Comparison of ENCODE assay signal across 8 cellular contexts in the genomic region with DNA sequence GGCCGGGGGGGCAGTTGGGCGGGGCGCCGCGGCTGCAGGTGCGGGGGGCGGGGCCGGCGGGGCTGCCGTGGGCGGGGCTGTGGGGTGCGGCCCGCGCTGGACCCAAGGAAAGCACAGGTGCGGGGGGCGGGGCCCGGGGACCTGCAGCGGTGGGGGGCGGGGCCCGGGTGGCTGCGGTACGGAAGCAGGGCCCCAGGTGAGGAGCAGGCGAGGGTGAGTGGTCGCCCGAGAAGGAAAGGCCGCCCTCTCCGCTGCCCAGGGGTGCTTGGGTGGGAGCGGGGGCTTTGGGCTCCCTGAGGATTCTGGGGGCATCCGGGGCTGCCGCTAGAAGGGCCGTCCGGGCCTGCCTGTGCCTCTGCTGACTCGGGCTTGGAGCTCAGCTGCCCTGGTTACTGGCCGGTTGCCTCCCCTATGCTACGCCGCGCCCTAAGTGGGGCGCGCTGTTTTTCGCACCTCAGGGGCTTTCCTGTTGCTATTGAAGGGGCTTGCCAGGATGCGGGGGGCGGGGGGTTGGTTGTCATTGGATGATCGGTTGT. TPM values are rescaled to one million over a fixed set of nuclear protein-coding genes. Genes with fewer than 3 reads are reported as not detected.
DNase-seq lines count a peak whose midpoint lies in the region; ATAC-seq, FAIRE-seq and TF ChIP-seq lines count a peak whose summit lies in the region.

No MANE protein-coding gene starts in this region.

- CTCF ChIA-PET in CD4-positive, alpha-beta T cell (lab: Charles Lee) = no interaction called here
- CTCF ChIA-PET in RWPE1 (lab: Yijun Ruan, JAX) = interaction anchor here (0.7 to 0.9 kb wide), 2 partner anchors 25 to 212 kb away, joined by 3 read pairs; no protein-coding TSS in a partner anchor
- CTCF ChIA-PET in HepG2 (lab: Yijun Ruan, JAX; ENCODE audit: low intra/inter-chr PET ratio, low total read pairs) = no interaction called here

- intact Hi-C loops in CD4-positive, alpha-beta T cell (cut with DNase I, micrococcal nuclease) = loop anchor here in 1 of 2 experiments (2.0 to 10.0 kb wide), 4 partner anchors 55 to 509 kb away; partner anchors contain the start of genes ZBTB34, ZBTB43 and ZNF79
- intact Hi-C loops in HepG2 (cut with micrococcal nuclease; ENCODE audit: unreplicated experiment) = no loop called here

- no peak overlapping the region for H2AFZ ChIP-seq in HepG2 (ENCODE audit: low read length)

- DNase-seq in CD4-positive, alpha-beta T cell = peak in 8 of 10 experiments; percentile 18 to 49 (median 36)
- DNase-seq in RWPE1 (ENCODE audit: low spot score) (peak; percentile 93), HepG2 (ENCODE audit: low spot score) (no peak), KBM-7 (no peak)
- peak in 1 of 2 donors; percentile 9 for DNase-seq in central memory CD8-positive, alpha-beta T cell (ENCODE audit: low spot score in 2 of 2)
- peak; percentile 9 for DNase-seq in stimulated activated naive CD8-positive, alpha-beta T cell treated with anti-CD3 and anti-CD28 coated beads, Interleukin-15, Interleukin-2, amounts not matched to agents 100 U/mL and 50 U/mL, for 24 hours

- no peak overlapping the region for H3K27ac ChIP-seq in CD4-positive, alpha-beta T cell (ENCODE audit: low read depth, low read length)
- H3K27ac ChIP-seq in RWPE1 (no peak overlapping the region), HepG2 (ENCODE audit: extremely low read length, insufficient read depth, low read length) (no peak overlapping the region)

- peaks cover 7% of the 10 kb centered on the region for H3K4me1 Mint-ChIP-seq in CD4-positive, alpha-beta T cell (ENCODE audit: low read depth)
- H3K4me1 Mint-ChIP-seq in central memory CD8-positive, alpha-beta T cell = peaks cover 8% of the 10 kb centered on the region

- H3K4me3 ChIP-seq in HepG2 (replicated peaks in 1 of 3; ENCODE audit: insufficient read depth in 1 of 3, low read depth in 2 of 3, low read length in 3 of 3) = peak overlapping the region; percentile 63 to 83 (median 69)

- POLR2A ChIA-PET in CD4-positive, alpha-beta T cell (lab: Charles Lee) = interaction anchor here (1.4 kb wide), 1 partner anchor 55 kb away, joined by 6 read pairs; the partner anchor contains the start of gene ZBTB34
- POLR2A ChIA-PET in RWPE1 (lab: Yijun Ruan, JAX; ENCODE audit: low non-redundant PET) = no interaction called here
- POLR2A ChIA-PET in HepG2 (lab: Yijun Ruan, JAX) = interaction anchor here (1.5 kb wide), 1 partner anchor 110 kb away, joined by 5 read pairs; the partner anchor contains the start of gene ZBTB43

- H4K20me1 ChIP-seq in HepG2 (ENCODE audit: insufficient read depth, low read length) = no peaks in the 10 kb centered on the region

- no peak overlapping the region for H3K27ac Mint-ChIP-seq in CD4-positive, alpha-beta T cell
- no peak overlapping the region for H3K27ac Mint-ChIP-seq in central memory CD8-positive, alpha-beta T cell (ENCODE audit: low read depth)

- peaks cover 49% of the 10 kb centered on the region for H3K4me1 ChIP-seq in HepG2 (ENCODE audit: insufficient read depth, low read length)

- peak overlapping the region; percentile 86 for H3K4me3 Mint-ChIP-seq in CD4-positive, alpha-beta T cell
- H3K4me3 Mint-ChIP-seq in central memory CD8-positive, alpha-beta T cell = peak overlapping the region; percentile 71

- no peaks in the 10 kb centered on the region for H3K79me2 ChIP-seq in HepG2 (ENCODE audit: insufficient read depth, low read length)

- no peaks in the 10 kb centered on the region for H3K27me3 ChIP-seq in CD4-positive, alpha-beta T cell (ENCODE audit: control insufficient read depth, insufficient read depth, low read length)
- 0 out of 5 replicates have a peak, but pooled peaks cover 0 to 6% of the 10 kb centered on the region in 2 experiments for H3K27me3 ChIP-seq in HepG2 (ENCODE audit: control insufficient read depth in 1 of 2, insufficient read depth in 2 of 2, low read length in 2 of 2)

- peak overlapping the region; percentile 30; the same call in 1 of the 2 replicates for H3K9ac ChIP-seq in HepG2 (ENCODE audit: insufficient read depth, low read depth, low read length)

- TF ChIP-seq RAD21 in HepG2 (CRISPR knock-in tag; IDR thresholded peaks at IDR 0.05) = no peak

- in situ Hi-C loops in HepG2 (cut with HindIII; ENCODE audit: extremely low pct_ligation_motif_present, low pct_unique_long_range_greater_than_20kb) = no loop called here
- in situ Hi-C loops in KBM-7 (cut with MboI; ENCODE audit: low pct_unique_long_range_greater_than_20kb, low sequenced_read_pairs) = no loop called here

- H3K9me3 Mint-ChIP-seq in CD4-positive, alpha-beta T cell = no peaks in the 10 kb centered on the region
- peaks cover 6% of the 10 kb centered on the region for H3K9me3 Mint-ChIP-seq in central memory CD8-positive, alpha-beta T cell

- peak; percentile 27 for ATAC-seq in CD4-positive, alpha-beta T cell (ENCODE audit: poor library complexity)
- peak; percentile 7 for ATAC-seq in HG02588 (IDR thresholded peaks at IDR 0.05; ENCODE audit: unreplicated experiment)
- peak; percentile 3 for ATAC-seq in central memory CD8-positive, alpha-beta T cell (replicated peaks; ENCODE audit: extremely low read depth, poor library complexity, severe bottlenecking)
- peak; percentile 6; the same call in 1 of the 3 replicates for ATAC-seq in HepG2
- no peak for ATAC-seq in stimulated activated naive CD8-positive, alpha-beta T cell treated with anti-CD3 and anti-CD28 coated beads, Interleukin-15, Interleukin-2, amounts not matched to agents 100 U/mL and 50 U/mL, for 24 hours
- ATAC-seq in GM19328 (IDR thresholded peaks at IDR 0.05; ENCODE audit: unreplicated experiment) = no peak

- TF ChIP-seq EP300 in HepG2 (IDR thresholded peaks at IDR 0.05; ENCODE audit: low read depth in 2 of 2, low read length in 2 of 2) = no peak
- no peak for TF ChIP-seq EP300 in HepG2 (CRISPR knock-in tag; IDR thresholded peaks at IDR 0.05; ENCODE audit: borderline replicate concordance)

- 28% methylated on average over 17 of the region's 43 CpGs for WGBS in HepG2 (ENCODE audit: low lambda C conversion rate)

- TF ChIP-seq POLR2A in HepG2 (IDR thresholded peaks at IDR 0.05; ENCODE audit: insufficient read depth in 1 of 2, low read depth in 2 of 2, low read length in 2 of 2) = no peak

- peak overlapping the region; percentile 93 for H3K4me2 ChIP-seq in HepG2 (ENCODE audit: low read depth, low read length)

- H3K27me3 Mint-ChIP-seq in CD4-positive, alpha-beta T cell = no peaks in the 10 kb centered on the region
- peaks cover 20% of the 10 kb centered on the region for H3K27me3 Mint-ChIP-seq in central memory CD8-positive, alpha-beta T cell

- H3K36me3 ChIP-seq in HepG2 (replicated peaks in 1 of 2; ENCODE audit: control insufficient read depth in 1 of 2, insufficient read depth in 2 of 2, low read length in 2 of 2) = no peaks in the 10 kb centered on the region

- no peaks in the 10 kb centered on the region for H3K9me3 ChIP-seq in CD4-positive, alpha-beta T cell (ENCODE audit: control insufficient read depth, low read length)
- H3K9me3 ChIP-seq in HepG2 (ENCODE audit: low read length) = no peaks in the 10 kb centered on the region

- BruUV-seq in HepG2 (replicated peaks; lab: Mats Ljungman, UMichigan) = no TSS peak

- no peaks in the 10 kb centered on the region for H3K36me3 Mint-ChIP-seq in CD4-positive, alpha-beta T cell (ENCODE audit: low read depth)
- peaks cover 3% of the 10 kb centered on the region for H3K36me3 Mint-ChIP-seq in central memory CD8-positive, alpha-beta T cell (ENCODE audit: insufficient read depth)

- no peak for FAIRE-seq in HepG2 (lab: Jason Lieb, UNC)

- no peak for TF ChIP-seq CTCF in CD4-positive, alpha-beta T cell (IDR thresholded peaks at IDR 0.05)
- TF ChIP-seq CTCF in RWPE1 (conservative IDR thresholded peaks at IDR 0.05; ENCODE audit: low read depth) = no peak
- TF ChIP-seq CTCF in HepG2 (CRISPR knock-in tag; IDR thresholded peaks at IDR 0.05) = no peak

RNA-seq across cellular contexts. Expression of gene RALGPS1, which starts 0.8 kb away (rescaled TPM):
- total RNA-seq in CD4-positive, alpha-beta T cell = 1 to 10 TPM; 5.8 to 6.3 TPM
- 2.2 and 3.7 TPM in 2 replicates for total RNA-seq in HepG2 (2016; rRNA removed; fragmentation: Illumina TruSeq; extraction: Trizol)
- total RNA-seq in HepG2 (2016; cell fraction: cytosol; rRNA removed; fragmentation: Illumina TruSeq; extraction: Trizol; ENCODE audit: low read depth) = 2.5 and 3.0 TPM in 2 replicates
- total RNA-seq in HepG2 (2016; cell fraction: insoluble cytoplasmic fraction; rRNA removed; fragmentation: Illumina TruSeq; extraction: Trizol) = 3.1 and 4.0 TPM in 2 replicates
- 4.9 and 5.0 TPM in 2 replicates for total RNA-seq in HepG2 (2016; cell fraction: membrane; rRNA removed; fragmentation: Illumina TruSeq; extraction: Trizol)
- 7.5 and 9.4 TPM in 2 replicates for total RNA-seq in HepG2 (2016; cell fraction: nucleus; rRNA removed; fragmentation: Illumina TruSeq; extraction: Trizol)
- 6.5 and 9.5 TPM in 2 replicates for polyA plus RNA-seq in HepG2 (2011; rRNA removed)
- 3.0 and 5.8 TPM in 2 replicates for polyA plus RNA-seq in HepG2 (2011; cell fraction: cytosol; rRNA removed)
- polyA plus RNA-seq in HepG2 (2011; cell fraction: nucleus; rRNA removed) = 26.3 and 34.5 TPM in 2 replicates
- polyA plus RNA-seq in HepG2 (2012) = 11.9 and 13.3 TPM in 2 replicates
- polyA plus RNA-seq in HepG2 (2016; cell fraction: cytosol; fragmentation: Illumina TruSeq; extraction: Trizol; ENCODE audit: low read depth) = 2.9 and 3.7 TPM in 2 replicates
- polyA plus RNA-seq in HepG2 (2016; cell fraction: insoluble cytoplasmic fraction; fragmentation: Illumina TruSeq; extraction: Trizol; ENCODE audit: low read depth) = 2.8 and 3.2 TPM in 2 replicates
- polyA plus RNA-seq in HepG2 (2016; cell fraction: membrane; fragmentation: Illumina TruSeq; extraction: Trizol; ENCODE audit: low read depth) = 3.1 and 4.4 TPM in 2 replicates
- 6.9 and 11.6 TPM in 2 replicates for polyA plus RNA-seq in HepG2 (2016; cell fraction: nucleus; fragmentation: Illumina TruSeq; extraction: Trizol; ENCODE audit: insufficient read depth, low read depth)
- 7.3 and 9.6 TPM in 2 replicates for polyA minus RNA-seq in HepG2 (2011; rRNA and poly(A)+ RNA removed; ENCODE audit: low replicate concordance)
- polyA minus RNA-seq in HepG2 (2011; cell fraction: cytosol; rRNA and poly(A)+ RNA removed) = 2.6 and 3.3 TPM in 2 replicates
- polyA minus RNA-seq in HepG2 (2011; cell fraction: nucleus; rRNA and poly(A)+ RNA removed) = 15.6 and 26.6 TPM in 2 replicates

RNA-seq across cellular contexts. Expression of gene ZBTB34, which starts 54.9 kb away (rescaled TPM):
- total RNA-seq in CD4-positive, alpha-beta T cell = 1 to 10 TPM; 2.5 to 2.9 TPM
- 5.9 and 10.2 TPM in 2 replicates for total RNA-seq in HepG2 (2016; rRNA removed; fragmentation: Illumina TruSeq; extraction: Trizol)
- total RNA-seq in HepG2 (2016; cell fraction: cytosol; rRNA removed; fragmentation: Illumina TruSeq; extraction: Trizol; ENCODE audit: low read depth) = 0.53 and 0.61 TPM in 2 replicates
- total RNA-seq in HepG2 (2016; cell fraction: insoluble cytoplasmic fraction; rRNA removed; fragmentation: Illumina TruSeq; extraction: Trizol) = 5.8 and 9.1 TPM in 2 replicates
- total RNA-seq in HepG2 (2016; cell fraction: membrane; rRNA removed; fragmentation: Illumina TruSeq; extraction: Trizol) = 3.1 and 3.2 TPM in 2 replicates
- 6.8 and 7.5 TPM in 2 replicates for total RNA-seq in HepG2 (2016; cell fraction: nucleus; rRNA removed; fragmentation: Illumina TruSeq; extraction: Trizol)
- 8.1 and 8.7 TPM in 2 replicates for polyA plus RNA-seq in HepG2 (2011; rRNA removed)
- polyA plus RNA-seq in HepG2 (2011; cell fraction: cytosol; rRNA removed) = 4.2 and 6.5 TPM in 2 replicates
- 6.5 and 7.0 TPM in 2 replicates for polyA plus RNA-seq in HepG2 (2011; cell fraction: nucleus; rRNA removed)
- 4.7 and 4.8 TPM in 2 replicates for polyA plus RNA-seq in HepG2 (2012)
- polyA plus RNA-seq in HepG2 (2016; cell fraction: cytosol; fragmentation: Illumina TruSeq; extraction: Trizol; ENCODE audit: low read depth) = 0.17 TPM in 2 replicates
- polyA plus RNA-seq in HepG2 (2016; cell fraction: insoluble cytoplasmic fraction; fragmentation: Illumina TruSeq; extraction: Trizol; ENCODE audit: low read depth) = 5.3 and 5.7 TPM in 2 replicates
- 0.92 and 0.98 TPM in 2 replicates for polyA plus RNA-seq in HepG2 (2016; cell fraction: membrane; fragmentation: Illumina TruSeq; extraction: Trizol; ENCODE audit: low read depth)
- polyA plus RNA-seq in HepG2 (2016; cell fraction: nucleus; fragmentation: Illumina TruSeq; extraction: Trizol; ENCODE audit: insufficient read depth, low read depth) = 7.7 and 8.1 TPM in 2 replicates
- 12.3 and 20.4 TPM in 2 replicates for polyA minus RNA-seq in HepG2 (2011; rRNA and poly(A)+ RNA removed; ENCODE audit: low replicate concordance)
- 7.8 and 9.6 TPM in 2 replicates for polyA minus RNA-seq in HepG2 (2011; cell fraction: cytosol; rRNA and poly(A)+ RNA removed)
- 12.1 and 15.7 TPM in 2 replicates for polyA minus RNA-seq in HepG2 (2011; cell fraction: nucleus; rRNA and poly(A)+ RNA removed)

Comparison
In these comparisons a context has a peak if more than half of its experiments do, and no peak if none do; other contexts are left out.
1. ATAC-seq: peak in CD4-positive, alpha-beta T cell (single experiment), HG02588 (single experiment), central memory CD8-positive, alpha-beta T cell (single experiment) and HepG2 (single experiment); none in stimulated activated naive CD8-positive, alpha-beta T cell treated with anti-CD3 and anti-CD28 coated beads, Interleukin-15, Interleukin-2, amounts not matched to agents 100 U/mL and 50 U/mL, for 24 hours (single experiment) and GM19328 (single experiment).
2. DNase-seq: peak in CD4-positive, alpha-beta T cell (8 of 10), RWPE1 (single experiment) and stimulated activated naive CD8-positive, alpha-beta T cell treated with anti-CD3 and anti-CD28 coated beads, Interleukin-15, Interleukin-2, amounts not matched to agents 100 U/mL and 50 U/mL, for 24 hours (single experiment); none in HepG2 (single experiment) and KBM-7 (single experiment).